ENCODE assay signal across 8 cellular contexts in the genomic region with DNA sequence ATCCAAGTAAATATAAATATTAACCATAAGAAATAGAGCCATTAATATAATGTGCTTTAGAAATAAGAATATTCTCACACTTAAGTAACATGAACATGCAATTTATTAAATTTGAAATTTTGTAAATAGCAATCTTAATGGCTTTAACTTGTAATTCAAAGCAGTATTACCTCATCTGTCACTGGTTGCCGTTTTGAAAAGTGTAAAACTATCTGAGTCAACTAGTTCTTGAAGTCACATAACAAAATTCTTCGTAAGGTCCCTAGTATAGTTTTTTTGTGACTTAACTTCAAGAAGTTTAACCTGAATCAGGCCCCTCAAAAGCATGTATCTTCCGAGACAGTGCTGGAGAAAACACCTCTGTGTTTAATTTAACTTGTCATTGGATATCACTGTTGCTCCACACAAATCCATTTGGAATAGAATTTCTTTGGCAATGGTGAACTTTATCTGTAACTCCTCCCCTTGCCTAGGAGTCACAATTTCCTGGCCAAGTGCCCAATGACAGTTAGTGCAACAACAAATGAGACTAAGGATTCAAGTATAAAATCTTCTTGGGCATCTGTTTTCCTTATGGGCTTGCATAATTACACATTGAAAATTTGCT. TPM values are rescaled to one million over a fixed set of nuclear protein-coding genes. Genes with fewer than 3 reads are reported as not detected.
A peak's percentile ranks its signal among the peaks of the same experiment; 100 is the strongest.
DNase-seq lines count a peak whose midpoint lies in the region; ATAC-seq, FAIRE-seq and TF ChIP-seq lines count a peak whose summit lies in the region.

No MANE protein-coding gene starts in this region.

- H3K27ac ChIP-seq in K562 (ENCODE audit: extremely low read depth, low read depth, low read length): 0 out of 3 replicates have a peak overlapping the region, but pooled peaks have one; percentile 40
- H3K27ac ChIP-seq in uterus: peak overlapping the region; percentile 7 to 59
- no peak overlapping the region for H3K27ac ChIP-seq in H9 (ENCODE audit: insufficient read length, low read depth, low read length)

- H3K27ac Mint-ChIP-seq in activated T-cell treated with anti-CD3 and anti-CD28 coated beads, Interleukin-2, amount 50 U/mL, for 72 hours: peak overlapping the region; percentile 47
- H3K27ac Mint-ChIP-seq in H9: no peak overlapping the region

- H3K9me3 ChIP-seq in K562 (replicated peaks; ENCODE audit: control insufficient read depth, insufficient read depth, low read depth, low read length) (no peaks in the 10 kb centered on the region), uterus (no peaks in the 10 kb centered on the region), H9 (ENCODE audit: control insufficient read depth, low read depth, low read length) (no peaks in the 10 kb centered on the region)

- H2BK15ac ChIP-seq in H9 (ENCODE audit: low read depth, low read length): no peak overlapping the region

- no peak overlapping the region for H3K56ac ChIP-seq in H9 (ENCODE audit: insufficient read length, low read depth, low read length)

- H3K4me3 ChIP-seq in K562: no peak overlapping the region
- H3K4me3 ChIP-seq in uterus: no peak overlapping the region

- TF ChIP-seq RAD21 in K562 (CRISPR knock-in tag; conservative IDR thresholded peaks at IDR 0.05 in 1 of 2, IDR thresholded peaks at IDR 0.05 in 1 of 2): no peak

- H4K20me1 ChIP-seq in K562 (replicated peaks; ENCODE audit: control insufficient read depth, insufficient read depth, low read length): no peaks in the 10 kb centered on the region
- H4K20me1 ChIP-seq in H9 (ENCODE audit: control insufficient read depth, insufficient read depth, insufficient read length): no peaks in the 10 kb centered on the region

- peaks cover 7% of the 10 kb centered on the region for H3K4me1 Mint-ChIP-seq in activated T-cell treated with anti-CD3 and anti-CD28 coated beads, Interleukin-2, amount 50 U/mL, for 72 hours (ENCODE audit: low read depth)
- peaks cover 8 to 13% of the 10 kb centered on the region in 2 experiments for H3K4me1 Mint-ChIP-seq in H9

- TF ChIP-seq CTCF in K562 (IDR thresholded peaks at IDR 0.05 in 2 of 3, conservative IDR thresholded peaks at IDR 0.05 in 1 of 3; ENCODE audit: insufficient read depth in 2 of 3, low read depth in 1 of 3, low read length in 3 of 3) (no peak), uterus (IDR thresholded peaks at IDR 0.05) (no peak), H9 (conservative IDR thresholded peaks at IDR 0.05) (no peak)

- intact Hi-C loops in K562 (cut with micrococcal nuclease): no loop called here
- intact Hi-C loops in left colon (cut with DNase I, micrococcal nuclease): no loop called here
- intact Hi-C loops in uterus (cut with DNase I; ENCODE audit: low total_unique reads): no loop called here

- H3K4me2 ChIP-seq in K562 (ENCODE audit: insufficient read depth, low read length) (no peak overlapping the region), H9 (ENCODE audit: insufficient read depth, insufficient read length, low read length) (no peak overlapping the region)

- no peak overlapping the region for H4K91ac ChIP-seq in H9 (ENCODE audit: insufficient read length, low read depth, low read length)

- CTCF ChIA-PET in K562 (lab: Yijun Ruan, JAX; ENCODE audit: low intra/inter-chr PET ratio): no interaction called here

- H4K8ac ChIP-seq in H9 (replicated peaks; ENCODE audit: insufficient read length, low read depth, low read length): no peak overlapping the region

- H3K4me3 Mint-ChIP-seq in activated T-cell treated with anti-CD3 and anti-CD28 coated beads, Interleukin-2, amount 50 U/mL, for 72 hours: no peak overlapping the region
- no peak overlapping the region for H3K4me3 Mint-ChIP-seq in H9

- H2BK120ac ChIP-seq in H9 (ENCODE audit: low read depth, low read length, poor library complexity, severe bottlenecking): no peak overlapping the region

- H3K36me3 Mint-ChIP-seq in activated T-cell treated with anti-CD3 and anti-CD28 coated beads, Interleukin-2, amount 50 U/mL, for 72 hours (ENCODE audit: insufficient read depth in 2 of 2): peaks cover 0 to 5% of the 10 kb centered on the region in 2 donors
- H3K36me3 Mint-ChIP-seq in H9 (ENCODE audit: insufficient read depth in 1 of 3, low read depth in 3 of 3): peaks cover 2 to 13% (median 8%) of the 10 kb centered on the region in 3 experiments; a peak in 5 of 7 replicates

- H3K4me1 ChIP-seq in K562 (replicated peaks in 1 of 2; ENCODE audit: control insufficient read depth in 2 of 2, insufficient read depth in 2 of 2, low read length in 2 of 2) (peaks cover 0 to 8% of the 10 kb centered on the region in 2 experiments; a peak in 2 of 5 replicates), uterus (peaks cover 0 to 10% of the 10 kb centered on the region in 2 donors), H9 (ENCODE audit: insufficient read depth, low read length) (peaks cover 2% of the 10 kb centered on the region; the same call in 1 of the 2 replicates)

- no peaks in the 10 kb centered on the region for H3K27me3 ChIP-seq in K562 (ENCODE audit: control insufficient read depth in 2 of 2, insufficient read depth in 2 of 2, low read length in 2 of 2)
- no peaks in the 10 kb centered on the region for H3K27me3 ChIP-seq in uterus
- H3K27me3 ChIP-seq in H9 (ENCODE audit: insufficient read depth, low read length): no peaks in the 10 kb centered on the region

- POLR2A ChIA-PET in K562 (lab: Yijun Ruan, JAX): no interaction called here

- TF ChIP-seq POLR2A in K562 (conservative IDR thresholded peaks at IDR 0.05) (no peak), uterus (IDR thresholded peaks at IDR 0.05) (no peak)

- no TSS peak for BruUV-seq in K562 (replicated peaks; lab: Mats Ljungman, UMichigan)

- H3K18ac ChIP-seq in H9 (ENCODE audit: insufficient read length, low read depth, low read length): no peak overlapping the region

- no peak overlapping the region for H3K23ac ChIP-seq in H9 (ENCODE audit: insufficient read length, low read depth, low read length)

- H2AFZ ChIP-seq in K562 (ENCODE audit: low read depth, low read length) (no peak overlapping the region), H9 (ENCODE audit: low read length) (no peak overlapping the region)

- no peaks in the 10 kb centered on the region for H3K9me3 Mint-ChIP-seq in activated T-cell treated with anti-CD3 and anti-CD28 coated beads, Interleukin-2, amount 50 U/mL, for 72 hours
- no peaks in the 10 kb centered on the region for H3K9me3 Mint-ChIP-seq in H9

- H3K4ac ChIP-seq in H9 (ENCODE audit: low read depth, low read length): no peak overlapping the region

- H3K79me2 ChIP-seq in K562 (ENCODE audit: control insufficient read depth, insufficient read depth, low read length) (no peaks in the 10 kb centered on the region; the same call in 2 of the 3 replicates), H9 (ENCODE audit: insufficient read depth, low read length) (no peaks in the 10 kb centered on the region)

- H2BK20ac ChIP-seq in H9 (ENCODE audit: low read depth, low read length, poor library complexity, severe bottlenecking): no peak overlapping the region

- no peaks in the 10 kb centered on the region for H3K79me1 ChIP-seq in H9 (ENCODE audit: insufficient read depth, low read depth, low read length, poor library complexity, severe bottlenecking)

- 56% methylated on average over 3 of the region's 3 CpGs for WGBS in K562 (ENCODE audit: insufficient coverage, low coverage, missing lambda C conversion rate)
- WGBS in H9 (ENCODE audit: extremely low coverage, insufficient read length, low lambda C conversion rate): no CpG with 5 or more reads among the region's 3 CpGs

- H3K14ac ChIP-seq in H9 (ENCODE audit: insufficient read depth, low read length): no peak overlapping the region

- no peak for FAIRE-seq in K562 (lab: Jason Lieb, UNC)

- no peak for TF ChIP-seq EP300 in K562 (IDR thresholded peaks at IDR 0.05; ENCODE audit: low read length)

- H2BK12ac ChIP-seq in H9 (ENCODE audit: insufficient read length, low read depth, low read length): no peak overlapping the region

- H2BK5ac ChIP-seq in H9 (ENCODE audit: insufficient read length, low read length): no peak overlapping the region

- in situ Hi-C loops in K562 (cut with MboI): no loop called here

- no peak for ATAC-seq in activated T-cell treated with anti-CD3 and anti-CD28 coated beads, Interleukin-2, amount 50 U/mL, for 72 hours (replicated peaks in 1 of 2)
- ATAC-seq in K562: 0 out of 3 replicates have a peak, but pooled peaks have one; percentile 36
- peak; percentile 62 for ATAC-seq in left colon
- no peak for ATAC-seq in GM21717 (IDR thresholded peaks at IDR 0.05; ENCODE audit: unreplicated experiment)

- no peaks in the 10 kb centered on the region for H3K23me2 ChIP-seq in H9 (ENCODE audit: insufficient read length, low read depth, low read length, poor library complexity, severe bottlenecking)

- H3K9ac ChIP-seq in K562 (ENCODE audit: insufficient read depth in 1 of 2, low read depth in 2 of 2, low read length in 2 of 2): no peak overlapping the region
- H3K9ac ChIP-seq in H9 (ENCODE audit: extremely low read depth, insufficient read length, low read length): no peak overlapping the region

- H2AK5ac ChIP-seq in H9 (ENCODE audit: insufficient read length, low read length): no peak overlapping the region

- no peak overlapping the region for H3T11ph ChIP-seq in H9 (ENCODE audit: low read length)

- no peak for DNase-seq in activated T-cell treated with anti-CD3 and anti-CD28 coated beads, Interleukin-2, amount 50 U/mL, for 72 hours
- DNase-seq in activated T-cell treated with anti-CD3 and anti-CD28 coated beads for 4 hours (no peak), K562 (ENCODE audit: extremely low read depth in 1 of 4, low spot score in 3 of 4) (peak in 3 of 4 experiments; percentile 10 to 67 (median 33)), left colon (peak in 1 of 2 donors; percentile 39), uterus (peak; percentile 68 to 82), H9 (no peak)
- no peak for DNase-seq in effector CD8-positive, alpha-beta T cell (lab: John Stamatoyannopoulos, UW)

- no peaks in the 10 kb centered on the region; the same call in 2 of the 3 replicates for H3K36me3 ChIP-seq in K562 (ENCODE audit: control insufficient read depth, insufficient read depth, low read length)
- no peaks in the 10 kb centered on the region for H3K36me3 ChIP-seq in uterus

- H3K27me3 Mint-ChIP-seq in activated T-cell treated with anti-CD3 and anti-CD28 coated beads, Interleukin-2, amount 50 U/mL, for 72 hours (ENCODE audit: low read depth): no peaks in the 10 kb centered on the region
- no peaks in the 10 kb centered on the region for H3K27me3 Mint-ChIP-seq in H9 (ENCODE audit: low read depth)

- no peaks in the 10 kb centered on the region for H3K9me1 ChIP-seq in K562 (ENCODE audit: control insufficient read depth, insufficient read depth, low read length)

- no peak overlapping the region for H4K5ac ChIP-seq in H9 (ENCODE audit: insufficient read length, low read depth, low read length)

RNA-seq across cellular contexts. Expression of a gene that starts 47.1 kb away (rescaled TPM):
- total RNA-seq in activated T-cell treated with anti-CD3 and anti-CD28 coated beads, Interleukin-2, amount 50 U/mL, for 72 hours: 100 to 1,000 TPM in 1 of 2 donors, 10 to 100 TPM in 1; 99.6 to 102 TPM
- total RNA-seq in K562 (2011; cell fraction: chromatin; rRNA removed; ENCODE audit: low replicate concordance): 32.3 and 110 TPM in 2 replicates
- 13.5 and 23.3 TPM in 2 replicates for total RNA-seq in K562 (2011; cell fraction: nucleolus; rRNA removed)
- 39.7 and 56.5 TPM in 2 replicates for total RNA-seq in K562 (2011; cell fraction: nucleoplasm; rRNA removed)
- total RNA-seq in K562 (2014; rRNA removed): 26.5 and 26.7 TPM in 2 replicates
- total RNA-seq in K562 (2014; rRNA removed; fragmentation: Illumina TruSeq; extraction: Trizol): 26.7 and 28.1 TPM in 2 replicates
- 34.4 and 40.1 TPM in 2 replicates for total RNA-seq in K562 (2015; rRNA removed; fragmentation: Illumina TruSeq; extraction: Trizol)
- total RNA-seq in K562 (2021): 24.3 and 27.7 TPM in 2 replicates
- polyA plus RNA-seq in K562 (2011; rRNA removed): 28.5 and 45.2 TPM in 2 replicates
- 16.2 and 23.4 TPM in 2 replicates for polyA plus RNA-seq in K562 (2011; cell fraction: cytosol; rRNA removed)
- polyA plus RNA-seq in K562 (2011; cell fraction: nucleus; rRNA removed): 34.0 and 36.8 TPM in 2 replicates
- polyA plus RNA-seq in K562 (2012): 30.9 and 45.5 TPM in 2 replicates
- polyA plus RNA-seq in K562 (2014; fragmentation: Illumina TruSeq; extraction: Trizol): 30.0 and 37.7 TPM in 2 replicates
- 10 to 100 TPM; 11.3 to 29.4 TPM for polyA plus RNA-seq in K562 (2014; fragmentation: Nextera tagmentation; extraction: Ambion mirVana)
- polyA plus RNA-seq in K562 (2014; rRNA removed): 25.3 and 30.0 TPM in 2 replicates
- 29.3 and 33.8 TPM in 2 replicates for polyA minus RNA-seq in K562 (2011; rRNA and poly(A)+ RNA removed)
- polyA minus RNA-seq in K562 (2011; cell fraction: cytosol; rRNA and poly(A)+ RNA removed): 11.8 and 15.6 TPM in 2 replicates
- polyA minus RNA-seq in K562 (2011; cell fraction: nucleus; rRNA and poly(A)+ RNA removed): 21.3 and 33.0 TPM in 2 replicates
- 10 to 100 TPM; 87.2 to 99.3 TPM for total RNA-seq in left colon
- 100 to 1,000 TPM in 2 of 4 donors, 10 to 100 TPM in 2; 12.3 to 134 (median 99.4) TPM for total RNA-seq in uterus
- 64.4 and 69.6 TPM in 2 replicates for total RNA-seq in H9 (2021)

Comparison
In these comparisons a context has a peak if more than half of its experiments do, and no peak if none do; other contexts are left out.
1. ATAC-seq: peak in K562 (single experiment) and left colon (single experiment); none in activated T-cell treated with anti-CD3 and anti-CD28 coated beads, Interleukin-2, amount 50 U/mL, for 72 hours (0 of 2) and GM21717 (single experiment).
2. DNase-seq: peak in K562 (3 of 4) and uterus (2 of 2); none in activated T-cell treated with anti-CD3 and anti-CD28 coated beads, Interleukin-2, amount 50 U/mL, for 72 hours (0 of 2), activated T-cell treated with anti-CD3 and anti-CD28 coated beads for 4 hours (single experiment), H9 (single experiment) and effector CD8-positive, alpha-beta T cell (single experiment).